8 cellular contexts compared by ENCODE assay signal in genomic region chrX:38654302-38654701, GRCh38.
A peak's percentile ranks its signal among the peaks of the same experiment; 100 is the strongest.
DNase-seq lines count a peak whose midpoint lies in the region; ATAC-seq and TF ChIP-seq lines count a peak whose summit lies in the region.

No MANE protein-coding gene starts in this region.

- peak overlapping the region; percentile 12 for H3K27ac Mint-ChIP-seq in type B pancreatic cell
- H3K27ac Mint-ChIP-seq in naive thymus-derived CD8-positive, alpha-beta T cell, result no peak overlapping the region
- H3K27ac Mint-ChIP-seq in T-helper 2 cell treated with Interferon-gamma antibody and Interleukin-4, amounts not matched to agents 5 μg/mL and 100 μg/mL, for 36 hours, result no peak overlapping the region

- no peak overlapping the region for H3K4me3 Mint-ChIP-seq in type B pancreatic cell
- no peak overlapping the region for H3K4me3 Mint-ChIP-seq in naive thymus-derived CD8-positive, alpha-beta T cell
- no peak overlapping the region for H3K4me3 Mint-ChIP-seq in T-helper 2 cell treated with Interferon-gamma antibody and Interleukin-4, amounts not matched to agents 5 μg/mL and 100 μg/mL, for 36 hours

- in situ Hi-C loops in ACHN (cut with HindIII; ENCODE audit: low pct_ligation_motif_present, low pct_unique_long_range_greater_than_20kb, low sequenced_read_pairs), result no loop called here

- no peaks in the 10 kb centered on the region for H3K27me3 Mint-ChIP-seq in type B pancreatic cell
- no peaks in the 10 kb centered on the region for H3K27me3 Mint-ChIP-seq in naive thymus-derived CD8-positive, alpha-beta T cell
- no peaks in the 10 kb centered on the region for H3K27me3 Mint-ChIP-seq in T-helper 2 cell treated with Interferon-gamma antibody and Interleukin-4, amounts not matched to agents 5 μg/mL and 100 μg/mL, for 36 hours (ENCODE audit: low read depth)

- H3K36me3 Mint-ChIP-seq in type B pancreatic cell, result no peaks in the 10 kb centered on the region
- no peaks in the 10 kb centered on the region for H3K36me3 Mint-ChIP-seq in naive thymus-derived CD8-positive, alpha-beta T cell
- no peaks in the 10 kb centered on the region for H3K36me3 Mint-ChIP-seq in T-helper 2 cell treated with Interferon-gamma antibody and Interleukin-4, amounts not matched to agents 5 μg/mL and 100 μg/mL, for 36 hours (ENCODE audit: low read depth)

- peak; percentile 25 for DNase-seq in ACHN
- DNase-seq in HEK293T (ENCODE audit: extremely low spot score), result peak; percentile 42
- no peak for DNase-seq in left cardiac atrium
- DNase-seq in type B pancreatic cell (ENCODE audit: extremely low spot score, unreplicated experiment), result no peak
- DNase-seq in naive thymus-derived CD8-positive, alpha-beta T cell, result no peak
- DNase-seq in T-helper 2 cell treated with Interferon-gamma antibody and Interleukin-4, amounts not matched to agents 5 μg/mL and 100 μg/mL, for 36 hours (ENCODE audit: low spot score), result no peak

- intact Hi-C loops in left cardiac atrium (cut with DNase I), result loop anchor here in 1 of 2 donors (10.0 kb wide), 1 partner anchor 200 kb away; no protein-coding TSS in a partner anchor

- ATAC-seq in SK-N-SH treated with all-trans-retinoic acid at 6 μM for 48 hours (peak; percentile 85), left cardiac atrium (peak; percentile 62 to 70), GM19324 (IDR thresholded peaks at IDR 0.05; ENCODE audit: low FRiP score, unreplicated experiment) (no peak)
- ATAC-seq in naive thymus-derived CD8-positive, alpha-beta T cell, result no peak

- no peaks in the 10 kb centered on the region for H3K9me3 Mint-ChIP-seq in type B pancreatic cell
- H3K9me3 Mint-ChIP-seq in naive thymus-derived CD8-positive, alpha-beta T cell, result no peaks in the 10 kb centered on the region
- H3K9me3 Mint-ChIP-seq in T-helper 2 cell treated with Interferon-gamma antibody and Interleukin-4, amounts not matched to agents 5 μg/mL and 100 μg/mL, for 36 hours, result no peaks in the 10 kb centered on the region

- peak; percentile 74 for TF ChIP-seq CTCF in type B pancreatic cell (conservative IDR thresholded peaks at IDR 0.05)

- CTCF ChIA-PET in HEK293T (lab: Yijun Ruan, JAX), result interaction anchor here (0.7 to 1.0 kb wide), 2 partner anchors 12 to 28 kb away, joined by 3 to 4 read pairs; no protein-coding TSS in a partner anchor

- no peaks in the 10 kb centered on the region for H3K4me1 Mint-ChIP-seq in type B pancreatic cell (ENCODE audit: unreplicated experiment)
- H3K4me1 Mint-ChIP-seq in naive thymus-derived CD8-positive, alpha-beta T cell, result no peaks in the 10 kb centered on the region
- H3K4me1 Mint-ChIP-seq in T-helper 2 cell treated with Interferon-gamma antibody and Interleukin-4, amounts not matched to agents 5 μg/mL and 100 μg/mL, for 36 hours (ENCODE audit: low read depth), result no peaks in the 10 kb centered on the region

- POLR2A ChIA-PET in HEK293T (lab: Yijun Ruan, JAX), result no interaction called here
- POLR2A ChIA-PET in naive thymus-derived CD8-positive, alpha-beta T cell (lab: Charles Lee), result no interaction called here

TF ChIP-seq in HEK293T, 16 proteins besides CTCF, POLR2A, EP300 and RAD21:
- TF ChIP-seq SP1 (IDR thresholded peaks at IDR 0.05) (no peak), FOXA1 (IDR thresholded peaks at IDR 0.05) (no peak), TARDBP (IDR thresholded peaks at IDR 0.05) (no peak), ELF4 (IDR thresholded peaks at IDR 0.05) (no peak), NFRKB (IDR thresholded peaks at IDR 0.05) (no peak), LEF1 (IDR thresholded peaks at IDR 0.05; ENCODE audit: borderline replicate concordance) (no peak), BHLHE40 (IDR thresholded peaks at IDR 0.05; ENCODE audit: borderline replicate concordance) (no peak), PKNOX1 (IDR thresholded peaks at IDR 0.05) (no peak), ARNT (IDR thresholded peaks at IDR 0.05) (no peak), SUZ12 (IDR thresholded peaks at IDR 0.05) (no peak), HDGF (IDR thresholded peaks at IDR 0.05; ENCODE audit: borderline replicate concordance) (no peak), ZNF384 (IDR thresholded peaks at IDR 0.05) (no peak), FOXM1 (IDR thresholded peaks at IDR 0.05; ENCODE audit: borderline replicate concordance) (no peak), L3MBTL2 (conservative IDR thresholded peaks at IDR 0.05) (no peak), CTBP1 (IDR thresholded peaks at IDR 0.05; ENCODE audit: borderline replicate concordance) (no peak)
TF ChIP-seq in HEK293T: peak in this region for 0.

TF ChIP-seq in SK-N-SH treated with all-trans-retinoic acid at 6 μM for 48 hours, 23 proteins besides CTCF, POLR2A, EP300 and RAD21:
- TF ChIP-seq ARNTL (CRISPR knock-in tag; IDR thresholded peaks at IDR 0.05; ENCODE audit: borderline replicate concordance, low read depth) (no peak), ISL1 (CRISPR knock-in tag; IDR thresholded peaks at IDR 0.05) (no peak), TOX (CRISPR knock-in tag; IDR thresholded peaks at IDR 0.05; ENCODE audit: borderline replicate concordance) (no peak), ZFP3 (CRISPR knock-in tag; IDR thresholded peaks at IDR 0.05) (no peak)

Comparison
In these comparisons a context has a peak if more than half of its experiments do, and no peak if none do; other contexts are left out.
1. DNase-seq: peak in ACHN (single experiment) and HEK293T (single experiment); none in left cardiac atrium (single experiment), type B pancreatic cell (single experiment), naive thymus-derived CD8-positive, alpha-beta T cell (0 of 10) and T-helper 2 cell treated with Interferon-gamma antibody and Interleukin-4, amounts not matched to agents 5 μg/mL and 100 μg/mL, for 36 hours (single experiment).
2. ATAC-seq: peak in SK-N-SH treated with all-trans-retinoic acid at 6 μM for 48 hours (single experiment) and left cardiac atrium (2 of 2); none in naive thymus-derived CD8-positive, alpha-beta T cell (0 of 2) and GM19324 (single experiment).